In genomic region chr5:172777381-172778222, GRCh38 we compare ENCODE assay signal across 8 cellular contexts. TPM values are rescaled to one million over a fixed set of nuclear protein-coding genes. Genes with fewer than 3 reads are reported as not detected.
A peak's percentile ranks its signal among the peaks of the same experiment; 100 is the strongest.
DNase-seq lines count a peak whose midpoint lies in the region; TF ChIP-seq lines count a peak whose summit lies in the region.

No MANE protein-coding gene starts in this region.

- no peaks in the 10 kb centered on the region for H3K36me3 ChIP-seq in GM23248 (ENCODE audit: low read depth)
- H3K36me3 ChIP-seq in Loucy (ENCODE audit: insufficient read depth, low read length) = no peaks in the 10 kb centered on the region
- no peaks in the 10 kb centered on the region for H3K36me3 ChIP-seq in mucosa of stomach (ENCODE audit: control insufficient read depth, insufficient read depth, low read length)

- H3K4me3 ChIP-seq in GM23248 (peak overlapping the region; percentile 67), Loucy (ENCODE audit: low read length, poor library complexity, severe bottlenecking) (no peak overlapping the region), choroid plexus epithelial cell (ENCODE audit: low read depth, low read length) (no peak overlapping the region), mucosa of stomach (ENCODE audit: low read length) (no peak overlapping the region)

- no peaks in the 10 kb centered on the region for H3K27me3 ChIP-seq in GM23248 (replicated peaks; ENCODE audit: insufficient read depth)
- no peaks in the 10 kb centered on the region for H3K27me3 ChIP-seq in Loucy (ENCODE audit: insufficient read depth, low read length, poor library complexity, severe bottlenecking)
- no peaks in the 10 kb centered on the region for H3K27me3 ChIP-seq in mucosa of stomach (ENCODE audit: control insufficient read depth, insufficient read depth, low read length)

- H3K9me2 ChIP-seq in GM23248 (ENCODE audit: insufficient read depth) (no peaks in the 10 kb centered on the region), Loucy (replicated peaks; ENCODE audit: low read depth, low read length) (no peaks in the 10 kb centered on the region)

- H3K9me3 ChIP-seq in GM23248 (ENCODE audit: low read depth) = no peaks in the 10 kb centered on the region
- no peaks in the 10 kb centered on the region for H3K9me3 ChIP-seq in Loucy (ENCODE audit: insufficient read depth, low read depth, low read length)
- H3K9me3 ChIP-seq in mucosa of stomach (ENCODE audit: control insufficient read depth, low read length) = no peaks in the 10 kb centered on the region

- DNase-seq in GM23248 = peak; percentile 97
- peak; percentile 74 to 77 for DNase-seq in activated CD4-positive, alpha-beta T cell treated with anti-CD3 and anti-CD28 coated beads for 4 hours
- DNase-seq in choroid plexus epithelial cell (ENCODE audit: low read depth) = peak; percentile 90
- DNase-seq in stimulated activated CD8-positive, alpha-beta memory T cell treated with anti-CD3 and anti-CD28 coated beads, Interleukin-7, amount 100 ng/mL, for 48 hours (ENCODE audit: extremely low read depth in 1 of 2, low read depth in 1 of 2) = peak; percentile 70 to 84
- DNase-seq in NCI-H1092 (lab: John Stamatoyannopoulos, UW) = no peak

- H3K9ac ChIP-seq in GM23248 (peak overlapping the region; percentile 93), Loucy (ENCODE audit: low read depth, low read length, poor library complexity, severe bottlenecking) (no peak overlapping the region), mucosa of stomach (ENCODE audit: low read length) (peak overlapping the region; percentile 63)

- WGBS in GM23248 (ENCODE audit: low coverage in 1 of 2, low lambda C conversion rate in 2 of 2, missing lambda C conversion rate in 2 of 2), 2 experiments = 7 to 8% methylated on average over 14 of the region's 14 CpGs

- H2AFZ ChIP-seq in GM23248 (no peak overlapping the region), Loucy (ENCODE audit: low read length) (0 out of 2 replicates have a peak overlapping the region, but pooled peaks have one; percentile 43)

- TF ChIP-seq POLR2A in GM10847 (IDR thresholded peaks at IDR 0.05; ENCODE audit: extremely low read depth, insufficient read length) = peak; percentile 25

- no peak for TF ChIP-seq CTCF in Loucy (conservative IDR thresholded peaks at IDR 0.05; ENCODE audit: low read length)
- no peak for TF ChIP-seq CTCF in choroid plexus epithelial cell (conservative IDR thresholded peaks at IDR 0.05; ENCODE audit: low read depth, low read length)

- H3K4me2 ChIP-seq in GM23248 (ENCODE audit: unreplicated experiment) (peak overlapping the region; percentile 94), Loucy (ENCODE audit: low read depth, low read length, poor library complexity, severe bottlenecking) (peak overlapping the region; percentile 44)

- H4K20me1 ChIP-seq in GM23248 (ENCODE audit: insufficient read depth) = no peaks in the 10 kb centered on the region
- H4K20me1 ChIP-seq in Loucy (ENCODE audit: insufficient read depth, low read length, poor library complexity, severe bottlenecking) = no peaks in the 10 kb centered on the region

- in situ Hi-C loops in GM23248 (cut with MboI) = loop anchor here (10.0 kb wide), 1 partner anchor 127 kb away; no protein-coding TSS in a partner anchor

- H3K27ac ChIP-seq in GM23248 = peak overlapping the region; percentile 100

- H3F3A ChIP-seq in GM23248 (ENCODE audit: insufficient read depth) = peaks cover 68% of the 10 kb centered on the region
- H3F3A ChIP-seq in Loucy (ENCODE audit: low read depth) = no peaks in the 10 kb centered on the region

- no peaks in the 10 kb centered on the region for H3K79me2 ChIP-seq in GM23248 (ENCODE audit: insufficient read depth)
- H3K79me2 ChIP-seq in Loucy (ENCODE audit: insufficient read depth, low read length) = no peaks in the 10 kb centered on the region

- peaks cover 65% of the 10 kb centered on the region for H3K4me1 ChIP-seq in GM23248 (ENCODE audit: insufficient read depth)
- peaks cover 14% of the 10 kb centered on the region for H3K4me1 ChIP-seq in Loucy (ENCODE audit: insufficient read depth, low read length, poor library complexity, severe bottlenecking)
- H3K4me1 ChIP-seq in mucosa of stomach (ENCODE audit: control insufficient read depth, insufficient read depth, low read length) = peaks cover 72% of the 10 kb centered on the region

RNA-seq across cellular contexts. Expression of gene DUSP1, which starts 6.6 kb away (rescaled TPM):
- 443 and 459 TPM in 2 replicates for total RNA-seq in GM23248 (2014; rRNA removed; shearing (Covaris generic))
- 264 and 269 TPM in 2 replicates for polyA plus RNA-seq in GM23248 (2016; fragmentation: Nextera tagmentation; extraction: Ambion mirVana)

RNA-seq across cellular contexts. Expression of gene ERGIC1, which starts 56.4 kb away (rescaled TPM):
- total RNA-seq in GM23248 (2014; rRNA removed; shearing (Covaris generic)) = 233 and 235 TPM in 2 replicates
- polyA plus RNA-seq in GM23248 (2016; fragmentation: Nextera tagmentation; extraction: Ambion mirVana) = 66.4 and 75.8 TPM in 2 replicates
